In genomic region chr15:74099963-74100733, GRCh38 we compare ENCODE assay signal across 8 cellular contexts. TPM values are rescaled to one million over a fixed set of nuclear protein-coding genes. Genes with fewer than 3 reads are reported as not detected.
DNase-seq lines count a peak whose midpoint lies in the region; ATAC-seq and TF ChIP-seq lines count a peak whose summit lies in the region.
"Not testable (repeated sequence)": the region's sequence is repeated elsewhere in the genome, so short reads cannot be mapped to it uniquely, and the experiment has no call there.

No MANE protein-coding gene starts in this region.

- not testable (repeated sequence) for H3K27me3 ChIP-seq in esophagus squamous epithelium; lung (ENCODE audit: control insufficient read depth, insufficient read depth)

- H3K27ac ChIP-seq in esophagus squamous epithelium: peak overlapping the region; percentile 55 to 63 (median 59)
- peak overlapping the region; percentile 22 to 70 for H3K27ac ChIP-seq in lung (ENCODE audit: low read depth in 1 of 2, low read length in 1 of 2)

- not testable (repeated sequence) for H3K36me3 ChIP-seq in esophagus squamous epithelium; lung (ENCODE audit: control insufficient read depth in 2 of 2, insufficient read depth in 2 of 2, low read length in 2 of 2)

- H3K4me3 ChIP-seq in esophagus squamous epithelium (peak overlapping the region; percentile 22 to 65 (median 45)), lung (peak overlapping the region; percentile 48)

- not testable (repeated sequence) for H3K4me1 ChIP-seq in esophagus squamous epithelium; lung (ENCODE audit: control insufficient read depth in 2 of 2, insufficient read depth in 2 of 2, low read length in 2 of 2)

- DNase-seq in A172 (ENCODE audit: low spot score) (peak; percentile 83), RPMI8226 (peak; percentile 86), lung (ENCODE audit: low spot score) (peak; percentile 91)
- peak; percentile 51 for DNase-seq in activated effector memory CD4-positive, alpha-beta T cell treated with Interleukin-2 at 50 U/mL for 16 hours
- DNase-seq in esophagus squamous epithelium (lab: John Stamatoyannopoulos, UW): not testable (repeated sequence)
- peak; percentile 70 for DNase-seq in stimulated activated CD4-positive, alpha-beta T cell treated with anti-CD3 and anti-CD28 coated beads, Interleukin-12 subunit alpha, Interleukin-12 subunit beta, amount 100 ng/mL, for 4 hours

- peak in 1 of 6 experiments; percentile 5 for TF ChIP-seq CTCF in esophagus squamous epithelium (IDR thresholded peaks at IDR 0.05)
- TF ChIP-seq CTCF in lung (IDR thresholded peaks at IDR 0.05; ENCODE audit: control extremely low read depth, extremely low read depth): not testable (repeated sequence)

- peak in 1 of 4 donors; percentile 52 for TF ChIP-seq POLR2A in esophagus squamous epithelium (IDR thresholded peaks at IDR 0.05)

- intact Hi-C loops in esophagus squamous epithelium (cut with DNase I): not testable (repeated sequence)

- WGBS in esophagus squamous epithelium, 2 donors: no CpG with 5 or more reads among the region's 45 CpGs
- 4 to 8% methylated on average over 25 to 36 of the region's 45 CpGs for WGBS in lung, 2 donors

- not testable (repeated sequence) for H3K9me3 ChIP-seq in esophagus squamous epithelium; lung (ENCODE audit: control insufficient read depth in 2 of 2, insufficient read depth in 1 of 2, low read length in 1 of 2)

- ATAC-seq in GM18867 (IDR thresholded peaks at IDR 0.05; ENCODE audit: unreplicated experiment) (peak; percentile 68), HG02981 (IDR thresholded peaks at IDR 0.05; ENCODE audit: unreplicated experiment) (peak; percentile 67), lung (ENCODE audit: insufficient read depth, low FRiP score) (peak; percentile 95)

RNA-seq across cellular contexts. Expression of gene GOLGA6A, which starts 17.8 kb away (rescaled TPM):
- total RNA-seq in A172 (2014; rRNA removed; shearing (Covaris generic)): not detected in 2 replicates
- total RNA-seq in esophagus squamous epithelium (not detected), lung (under 1 TPM in 1 of 2 donors, not detected in 1; 0.14 TPM)
- polyA plus RNA-seq in lung: under 1 TPM in 1 of 2 donors, not detected in 1; 0.03 TPM

RNA-seq across cellular contexts. Expression of gene ISLR2, which starts 30.2 kb away (rescaled TPM):
- not detected in 2 replicates for total RNA-seq in A172 (2014; rRNA removed; shearing (Covaris generic))
- total RNA-seq in esophagus squamous epithelium (under 1 TPM in 2 of 4 donors, not detected in 2; 0.13 to 0.76 TPM), lung (10 to 100 TPM in 1 of 2 donors, under 1 TPM in 1; 0.31 to 10.2 TPM)
- polyA plus RNA-seq in lung: under 1 TPM; 0.31 to 0.51 TPM
